ENCODE assay signal across 1 cellular context in the genomic region with DNA sequence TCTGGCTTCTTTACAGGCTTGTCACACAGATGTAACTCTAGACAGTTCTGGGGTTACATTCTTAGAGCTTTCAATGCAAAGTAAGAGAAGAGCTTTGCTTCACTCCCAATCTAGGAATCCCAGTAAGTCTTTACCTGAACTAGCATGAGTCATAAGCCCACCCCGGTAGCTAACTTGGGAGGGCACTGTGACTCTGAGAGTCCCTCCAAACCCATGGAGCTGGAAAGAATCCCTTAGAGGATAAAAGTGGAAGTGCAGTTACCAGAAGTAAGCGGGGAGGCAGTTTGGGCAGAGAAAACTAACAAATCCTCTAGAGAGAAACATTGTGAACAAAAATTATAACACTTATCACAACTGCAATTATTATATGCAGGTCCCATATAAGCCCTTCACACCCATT.
TF ChIP-seq lines count a peak whose summit lies in the region.

No MANE protein-coding gene starts in this region.

TF ChIP-seq in WTC11, 78 proteins besides CTCF, POLR2A, EP300 and RAD21 (continued from another document):
- no peak for TF ChIP-seq AFF4 (CRISPR knock-in tag; IDR thresholded peaks at IDR 0.05; ENCODE audit: borderline replicate concordance)
- no peak for TF ChIP-seq ZNF121 (CRISPR knock-in tag; IDR thresholded peaks at IDR 0.05)
- no peak for TF ChIP-seq EMX1 (CRISPR knock-in tag; IDR thresholded peaks at IDR 0.05)
- no peak for TF ChIP-seq TP53 (CRISPR knock-in tag; IDR thresholded peaks at IDR 0.05)
- TF ChIP-seq ETV6 (CRISPR knock-in tag; IDR thresholded peaks at IDR 0.05) = no peak
- TF ChIP-seq HMGXB4 (CRISPR knock-in tag; IDR thresholded peaks at IDR 0.05) = no peak
